Comparison of ENCODE assay signal across 1 cellular context in the genomic region with DNA sequence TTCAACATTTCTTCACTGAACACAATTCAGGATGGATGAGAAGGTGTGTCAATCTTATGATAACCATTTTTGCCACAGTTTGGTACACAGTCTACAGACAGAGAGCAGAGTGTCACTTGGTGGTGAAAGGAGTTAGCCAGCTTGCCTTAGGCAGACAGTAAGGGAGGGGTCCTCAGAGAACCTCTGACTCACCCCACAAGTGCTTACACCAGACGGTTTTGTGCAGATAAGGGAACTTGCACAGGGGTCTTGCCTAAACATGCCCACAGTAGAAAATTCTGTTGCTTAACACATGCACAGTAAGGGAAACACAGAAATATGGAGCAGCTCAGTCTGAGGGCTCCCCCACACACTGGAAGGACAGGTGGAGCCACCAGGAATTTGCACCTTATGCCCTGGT.
TF ChIP-seq lines count a peak whose summit lies in the region.

No MANE protein-coding gene starts in this region.

TF ChIP-seq in H1, 55 proteins besides CTCF, POLR2A, EP300 and RAD21:
- TF ChIP-seq BACH1 (IDR thresholded peaks at IDR 0.05; ENCODE audit: low read length) (no peak), ATF3 (IDR thresholded peaks at IDR 0.05; ENCODE audit: insufficient read depth, low read depth, low read length) (no peak), ZNF274 (IDR thresholded peaks at IDR 0.05; ENCODE audit: borderline replicate concordance, extremely low read depth, low read length) (no peak), POU5F1 (IDR thresholded peaks at IDR 0.05; ENCODE audit: low read depth, low read length) (no peak), SP2 (IDR thresholded peaks at IDR 0.05; ENCODE audit: low read length) (no peak), KDM4A (IDR thresholded peaks at IDR 0.05; ENCODE audit: low read depth, low read length, severe bottlenecking) (no peak), EGR1 (IDR thresholded peaks at IDR 0.05; ENCODE audit: borderline replicate concordance, low read depth, low read length) (no peak), KDM1A (IDR thresholded peaks at IDR 0.05; ENCODE audit: borderline replicate concordance, low read length) (no peak), JUN (IDR thresholded peaks at IDR 0.05; ENCODE audit: low read depth, low read length) (no peak), BRCA1 (IDR thresholded peaks at IDR 0.05; ENCODE audit: low read depth, low read length) (no peak), SP1 (IDR thresholded peaks at IDR 0.05; ENCODE audit: low read depth, low read length) (no peak), SIN3A (conservative IDR thresholded peaks at IDR 0.05 in 1 of 2, IDR thresholded peaks at IDR 0.05 in 1 of 2; ENCODE audit: low read depth in 1 of 2, low read length in 2 of 2) (no peak), RXRA (IDR thresholded peaks at IDR 0.05; ENCODE audit: insufficient read depth, low read depth, low read length) (no peak), CEBPB (IDR thresholded peaks at IDR 0.05; ENCODE audit: low read depth, low read length) (no peak), CTBP2 (IDR thresholded peaks at IDR 0.05; ENCODE audit: borderline replicate concordance, insufficient read depth, insufficient read length, low read length) (no peak), CHD1 (IDR thresholded peaks at IDR 0.05; ENCODE audit: low read depth, low read length) (no peak), KDM5A (IDR thresholded peaks at IDR 0.05; ENCODE audit: low read length) (no peak), SAP30 (IDR thresholded peaks at IDR 0.05; ENCODE audit: insufficient read depth, insufficient replicate concordance, low read length) (no peak)
- TF ChIP-seq, protein P1, sequence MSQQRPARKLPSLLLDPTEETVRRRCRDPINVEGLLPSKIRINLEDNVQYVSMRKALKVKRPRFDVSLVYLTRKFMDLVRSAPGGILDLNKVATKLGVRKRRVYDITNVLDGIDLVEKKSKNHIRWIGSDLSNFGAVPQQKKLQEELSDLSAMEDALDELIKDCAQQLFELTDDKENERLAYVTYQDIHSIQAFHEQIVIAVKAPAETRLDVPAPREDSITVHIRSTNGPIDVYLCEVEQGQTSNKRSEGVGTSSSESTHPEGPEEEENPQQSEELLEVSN (IDR thresholded peaks at IDR 0.05), result no peak
- TF ChIP-seq, protein P2, sequence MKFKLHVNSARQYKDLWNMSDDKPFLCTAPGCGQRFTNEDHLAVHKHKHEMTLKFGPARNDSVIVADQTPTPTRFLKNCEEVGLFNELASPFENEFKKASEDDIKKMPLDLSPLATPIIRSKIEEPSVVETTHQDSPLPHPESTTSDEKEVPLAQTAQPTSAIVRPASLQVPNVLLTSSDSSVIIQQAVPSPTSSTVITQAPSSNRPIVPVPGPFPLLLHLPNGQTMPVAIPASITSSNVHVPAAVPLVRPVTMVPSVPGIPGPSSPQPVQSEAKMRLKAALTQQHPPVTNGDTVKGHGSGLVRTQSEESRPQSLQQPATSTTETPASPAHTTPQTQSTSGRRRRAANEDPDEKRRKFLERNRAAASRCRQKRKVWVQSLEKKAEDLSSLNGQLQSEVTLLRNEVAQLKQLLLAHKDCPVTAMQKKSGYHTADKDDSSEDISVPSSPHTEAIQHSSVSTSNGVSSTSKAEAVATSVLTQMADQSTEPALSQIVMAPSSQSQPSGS (IDR thresholded peaks at IDR 0.05; ENCODE audit: low read length), result no peak
